8 cellular contexts compared by ENCODE assay signal in the genomic region with DNA sequence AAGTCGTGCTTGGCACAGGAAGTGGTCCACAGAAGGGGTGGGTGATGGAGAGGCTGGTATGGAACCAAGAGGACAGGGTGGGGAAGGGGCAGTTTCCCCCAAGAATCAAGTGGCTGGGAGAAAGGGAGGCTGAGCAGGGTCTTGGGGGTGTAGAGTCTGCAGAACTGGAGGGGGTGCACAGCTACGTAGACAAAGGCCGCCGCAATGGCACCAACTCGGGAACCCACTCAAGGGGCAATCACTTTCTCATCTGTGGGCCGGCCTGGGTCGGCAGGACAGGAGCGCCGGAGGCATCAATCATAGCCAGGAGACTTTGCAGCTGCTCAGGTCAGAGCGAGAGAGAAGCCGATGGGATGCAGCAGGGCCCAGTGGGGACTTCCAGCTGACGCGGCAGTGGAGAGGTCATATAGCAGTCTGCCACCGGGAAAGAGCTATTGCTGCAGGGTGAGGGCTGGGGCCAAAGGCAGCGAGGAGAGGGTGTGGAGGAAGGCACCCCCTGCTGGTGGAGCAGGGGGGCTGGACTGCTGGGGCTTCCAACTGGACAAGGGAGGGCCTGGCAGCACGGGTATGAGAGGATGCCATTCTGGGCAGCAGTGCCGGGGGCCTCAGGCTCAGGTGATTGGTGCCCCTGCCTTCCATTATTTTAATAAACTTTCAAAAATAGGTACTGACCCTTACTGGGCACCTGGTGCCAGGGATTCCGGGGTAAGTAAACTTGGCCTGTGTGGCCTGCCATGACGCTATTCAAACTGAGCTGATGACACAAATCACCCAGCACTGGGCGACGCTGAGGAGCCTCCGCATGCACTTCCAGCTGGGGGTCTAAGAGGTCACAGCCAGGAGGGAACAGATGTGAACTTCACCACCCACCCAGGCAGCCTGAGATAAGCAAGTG. TPM values are rescaled to one million over a fixed set of nuclear protein-coding genes. Genes with fewer than 3 reads are reported as not detected.
DNase-seq lines count a peak whose midpoint lies in the region; ATAC-seq, FAIRE-seq and TF ChIP-seq lines count a peak whose summit lies in the region.

No MANE protein-coding gene starts in this region.

- ATAC-seq in left lobe of liver = peak; percentile 88
- no peak for ATAC-seq in GM19395 (IDR thresholded peaks at IDR 0.05; ENCODE audit: unreplicated experiment)

- peaks cover 3% of the 10 kb centered on the region; the same call in 1 of the 2 replicates for H3K36me3 ChIP-seq in BJ (ENCODE audit: control insufficient read depth, insufficient read depth, low read length)

- DNase-seq in BJ (ENCODE audit: low read depth) = no peak
- peak; percentile 40 for DNase-seq in GM19239 (ENCODE audit: insufficient read length, low spot score)
- DNase-seq in RWPE1 (ENCODE audit: low spot score) = peak; percentile 61
- DNase-seq in caudate nucleus (lab: John Stamatoyannopoulos, UW) = peak in 20 of 61 donors; percentile 8 to 49 (median 22)
- DNase-seq in left lobe of liver (ENCODE audit: low spot score) = peak; percentile 88
- DNase-seq in cortex of kidney (lab: John Stamatoyannopoulos, UW) = no peak

- no peak for FAIRE-seq in GM19239 (lab: Jason Lieb, UNC)

- CTCF ChIA-PET in BJ (lab: Yijun Ruan, JAX) (interaction anchor here (0.7 to 3.1 kb wide), 20 partner anchors 12 to 76 kb away, joined by 3 to 32 read pairs (median 12); a partner anchor contains a TSS), RWPE1 (lab: Yijun Ruan, JAX) (interaction anchor here (0.5 to 2.1 kb wide), 9 partner anchors 11 to 278 kb away, joined by 3 to 19 read pairs (median 3); no protein-coding TSS in a partner anchor)

- H3K27ac ChIP-seq in RWPE1 = peak overlapping the region; percentile 70
- peak overlapping the region; percentile 55 for H3K27ac ChIP-seq in caudate nucleus (ENCODE audit: low read depth, low read length)
- peak overlapping the region; percentile 72 for H3K27ac ChIP-seq in temporal lobe (ENCODE audit: low read depth, low read length)

- peak; percentile 92 for TF ChIP-seq CTCF in BJ (IDR thresholded peaks at IDR 0.05; ENCODE audit: insufficient read depth, low read depth, low read length)
- no peak; the same call in 1 of the 2 replicates for TF ChIP-seq CTCF in RWPE1 (conservative IDR thresholded peaks at IDR 0.05; ENCODE audit: low read depth)

- no peaks in the 10 kb centered on the region for H3K27me3 ChIP-seq in BJ (ENCODE audit: control insufficient read depth, insufficient read depth, low read length)

- H3K4me3 ChIP-seq in BJ (ENCODE audit: low read depth, low read length) = no peak overlapping the region

- POLR2A ChIA-PET in BJ (lab: Charles Lee) = interaction anchor here (0.9 to 2.9 kb wide), 6 partner anchors 8 to 357 kb away, joined by 3 to 13 read pairs (median 4); no protein-coding TSS in a partner anchor
- POLR2A ChIA-PET in RWPE1 (lab: Yijun Ruan, JAX; ENCODE audit: low non-redundant PET) = no interaction called here

RNA-seq across cellular contexts. Expression of a gene that starts 52.5 kb away (rescaled TPM):
- polyA plus RNA-seq in BJ (2011; rRNA removed) = 86.4 and 170 TPM in 2 replicates
- 95.7 and 103 TPM in 2 replicates for polyA minus RNA-seq in BJ (2011; rRNA and poly(A)+ RNA removed)
- 58.1 TPM for total RNA-seq in left lobe of liver
- total RNA-seq in temporal lobe = 45.5 TPM

Comparison
In these comparisons a context has a peak if more than half of its experiments do, and no peak if none do; other contexts are left out.
1. DNase-seq: peak in GM19239 (single experiment), RWPE1 (single experiment) and left lobe of liver (single experiment); none in BJ (single experiment) and cortex of kidney (single experiment).
2. Peak in every context shown above with its lines, with median percentiles within 50 percentile points of each other: H3K27ac ChIP-seq.